Comparison of ENCODE assay signal across 1 cellular context in the genomic region with DNA sequence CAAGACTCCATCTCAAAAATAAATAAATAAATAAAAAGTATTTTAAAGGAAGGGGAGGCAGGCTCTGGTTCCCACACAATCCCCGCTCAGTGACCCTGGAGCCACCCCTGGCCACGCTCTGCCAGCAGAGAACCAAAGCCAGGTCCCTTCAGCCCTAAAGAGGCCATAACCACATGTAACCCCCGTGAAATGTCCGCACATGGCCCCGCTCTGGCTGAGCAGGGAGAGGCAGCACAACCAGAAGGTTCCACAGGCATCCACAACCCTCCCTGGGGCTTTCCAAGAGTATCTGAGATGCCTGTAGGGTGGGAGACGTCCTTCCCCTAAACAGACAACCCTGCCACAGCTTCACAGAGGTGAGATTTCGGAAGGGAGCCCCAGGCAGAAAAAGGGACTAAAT.
TF ChIP-seq lines count a peak whose summit lies in the region.

No MANE protein-coding gene starts in this region.

TF ChIP-seq in GM12878, 131 proteins besides CTCF, POLR2A, EP300 and RAD21:
- no peak for TF ChIP-seq IKZF2 (IDR thresholded peaks at IDR 0.05)
- TF ChIP-seq, protein P1, sequence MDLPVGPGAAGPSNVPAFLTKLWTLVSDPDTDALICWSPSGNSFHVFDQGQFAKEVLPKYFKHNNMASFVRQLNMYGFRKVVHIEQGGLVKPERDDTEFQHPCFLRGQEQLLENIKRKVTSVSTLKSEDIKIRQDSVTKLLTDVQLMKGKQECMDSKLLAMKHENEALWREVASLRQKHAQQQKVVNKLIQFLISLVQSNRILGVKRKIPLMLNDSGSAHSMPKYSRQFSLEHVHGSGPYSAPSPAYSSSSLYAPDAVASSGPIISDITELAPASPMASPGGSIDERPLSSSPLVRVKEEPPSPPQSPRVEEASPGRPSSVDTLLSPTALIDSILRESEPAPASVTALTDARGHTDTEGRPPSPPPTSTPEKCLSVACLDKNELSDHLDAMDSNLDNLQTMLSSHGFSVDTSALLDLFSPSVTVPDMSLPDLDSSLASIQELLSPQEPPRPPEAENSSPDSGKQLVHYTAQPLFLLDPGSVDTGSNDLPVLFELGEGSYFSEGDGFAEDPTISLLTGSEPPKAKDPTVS (IDR thresholded peaks at IDR 0.05; ENCODE audit: low read depth, low read length), result 0 out of 2 replicates have a peak, but pooled peaks have one; percentile 59
- 0 out of 2 replicates have a peak, but pooled peaks have one; percentile 9 for TF ChIP-seq IKZF1 (conservative IDR thresholded peaks at IDR 0.05)
- TF ChIP-seq YY1 (IDR thresholded peaks at IDR 0.05; ENCODE audit: low read depth, low read length), result peak; percentile 63; the same call in 1 of the 2 replicates
- TF ChIP-seq NFIC (IDR thresholded peaks at IDR 0.05; ENCODE audit: low read depth, low read length), result no peak
